19 cellular contexts compared by ENCODE assay signal in the genomic region with DNA sequence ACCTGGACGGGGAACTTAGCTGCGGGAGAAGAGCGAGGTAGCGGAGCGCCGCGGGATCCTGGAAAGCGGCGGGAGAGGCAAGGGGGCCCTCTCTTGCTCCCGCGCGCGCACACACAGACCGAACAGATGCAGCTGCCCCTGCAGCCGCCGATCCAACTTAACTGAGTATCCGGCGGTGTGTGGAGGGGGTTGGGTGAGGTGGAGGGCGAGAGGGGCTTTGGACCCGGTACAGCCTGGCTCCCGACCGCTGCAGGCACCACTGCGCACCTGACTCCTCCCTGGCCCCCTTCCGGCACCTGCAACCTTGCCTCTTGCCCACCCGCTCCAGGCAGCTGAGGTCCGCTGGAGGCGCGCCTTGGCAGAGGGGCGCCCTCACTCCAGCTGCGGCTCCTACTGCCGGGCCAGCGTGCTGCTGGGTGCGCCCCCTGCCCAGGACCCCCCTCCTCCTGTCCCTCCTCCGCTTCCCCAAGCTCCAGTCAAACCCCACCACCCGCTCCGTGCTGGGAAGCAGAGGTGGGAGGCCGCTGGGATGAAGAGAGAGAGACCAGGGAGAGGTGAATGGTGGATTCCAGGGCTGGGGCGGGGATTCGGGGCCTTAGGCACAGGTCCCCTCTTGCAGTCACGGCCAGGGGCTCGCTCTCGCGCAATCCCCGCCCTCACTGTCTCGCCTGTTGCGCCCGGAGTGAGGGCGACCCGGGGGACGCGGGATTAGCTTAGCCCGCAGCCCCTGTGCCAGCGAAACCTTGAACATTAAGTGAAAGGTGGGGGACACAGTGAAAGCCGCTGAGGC. TPM values are rescaled to one million over a fixed set of nuclear protein-coding genes. Genes with fewer than 3 reads are reported as not detected.
DNase-seq lines count a peak whose midpoint lies in the region; TF ChIP-seq lines count a peak whose summit lies in the region.
"Had no signal": no experiment of that assay in that cellular context is flagged by ENCODE, and none has a peak within 500 bp of the region (broad histone marks: within the 10 kb centered on the region; RNA-seq: fewer than 3 reads in every experiment).

No MANE protein-coding gene starts in this region.

- intact Hi-C loops in thyroid gland (cut with DNase I) = no loop called here

- no peak for DNase-seq in NT2/D1 (ENCODE audit: low read depth, low spot score)
- DNase-seq in progenitor cell of endocrine pancreas (ENCODE audit: low spot score, unreplicated experiment) = no peak
- no peak for DNase-seq in NCI-H2081 (lab: John Stamatoyannopoulos, UW)
- DNase-seq in CD8-positive, alpha-beta memory T cell = no peak
- DNase-seq in thyroid gland = no peak
- DNase-seq in AG08396 (ENCODE audit: low spot score) = no peak
- DNase-seq: activated CD4-positive, alpha-beta T cell treated with anti-CD3 and anti-CD28 coated beads for 1 hour; activated naive CD4-positive, alpha-beta T cell; aorta; gastrocnemius medialis; MV-4-11; NCI-H226; T1000 had no signal

- H3K9ac ChIP-seq in NT2/D1 (ENCODE audit: insufficient read length, low read depth) = peak overlapping the region; percentile 61
- H3K9ac ChIP-seq in iPS-20b (ENCODE audit: low read depth, low read length) = no peak overlapping the region

- H3K27ac Mint-ChIP-seq in progenitor cell of endocrine pancreas = no peak overlapping the region
- H3K27ac Mint-ChIP-seq in CD8-positive, alpha-beta memory T cell = no peak overlapping the region

- no peaks in the 10 kb centered on the region; the same call in 1 of the 2 replicates for H3K4me1 ChIP-seq in HEK293 (ENCODE audit: control insufficient read depth, insufficient read depth, low read length)
- H3K4me1 ChIP-seq in NT2/D1 (ENCODE audit: insufficient read depth, insufficient read length) = no peaks in the 10 kb centered on the region
- peaks cover 5% of the 10 kb centered on the region; the same call in 1 of the 2 replicates for H3K4me1 ChIP-seq in iPS-20b (ENCODE audit: insufficient read depth, low read length)
- no peaks in the 10 kb centered on the region for H3K4me1 ChIP-seq in CD8-positive, alpha-beta memory T cell (ENCODE audit: insufficient read depth, low read length)
- no peaks in the 10 kb centered on the region for H3K4me1 ChIP-seq in thyroid gland
- H3K4me1 ChIP-seq: gastrocnemius medialis, SJSA1 had no signal

- H3K4me3 Mint-ChIP-seq in progenitor cell of endocrine pancreas (ENCODE audit: low read depth) = peak overlapping the region; percentile 48
- no peak overlapping the region for H3K4me3 Mint-ChIP-seq in CD8-positive, alpha-beta memory T cell

- peaks cover 4% of the 10 kb centered on the region for H3K36me3 Mint-ChIP-seq in progenitor cell of endocrine pancreas (ENCODE audit: insufficient read depth)
- H3K36me3 Mint-ChIP-seq in CD8-positive, alpha-beta memory T cell = no peaks in the 10 kb centered on the region

- H3K27me3 Mint-ChIP-seq in progenitor cell of endocrine pancreas = peaks cover 76% of the 10 kb centered on the region
- H3K27me3 Mint-ChIP-seq in CD8-positive, alpha-beta memory T cell = peaks cover 45 to 62% of the 10 kb centered on the region in 2 donors

- WGBS in thyroid gland, 2 donors = 1 to 5% methylated on average over 24 to 39 of the region's 54 CpGs

- H3K4me3 ChIP-seq in HEK293 (ENCODE audit: low read depth, low read length) (peak overlapping the region; percentile 13), NT2/D1 (ENCODE audit: insufficient read length, low read depth) (peak overlapping the region; percentile 40), iPS-20b (ENCODE audit: low read length) (peak overlapping the region; percentile 54), thyroid gland (replicated peaks in 1 of 3) (no peak overlapping the region)
- no peak overlapping the region for H3K4me3 ChIP-seq in CD8-positive, alpha-beta memory T cell (ENCODE audit: low read length)
- H3K4me3 ChIP-seq: SJSA1 had no signal

- no peaks in the 10 kb centered on the region for H3K9me3 ChIP-seq in HEK293 (ENCODE audit: control insufficient read depth, insufficient read depth, low read depth, low read length)
- peaks cover 12% of the 10 kb centered on the region; the same call in 1 of the 2 replicates for H3K9me3 ChIP-seq in NT2/D1 (ENCODE audit: insufficient read depth, low read length)
- H3K9me3 ChIP-seq in iPS-20b (ENCODE audit: insufficient read depth, low read depth, low read length) = peaks cover 18% of the 10 kb centered on the region
- H3K9me3 ChIP-seq in CD8-positive, alpha-beta memory T cell (ENCODE audit: low read length) = no peaks in the 10 kb centered on the region
- H3K9me3 ChIP-seq in thyroid gland = no peaks in the 10 kb centered on the region
- H3K9me3 ChIP-seq: gastrocnemius medialis, SJSA1 had no signal

- H3K27ac ChIP-seq in HEK293 (ENCODE audit: extremely low read depth, low read depth, low read length) (no peak overlapping the region), iPS-20b (ENCODE audit: low read length) (no peak overlapping the region), thyroid gland (no peak overlapping the region)
- no peak overlapping the region for H3K27ac ChIP-seq in CD8-positive, alpha-beta memory T cell (ENCODE audit: low read depth, low read length)
- H3K27ac ChIP-seq: epithelial cell of prostate, gastrocnemius medialis, ovary, SJSA1 had no signal

- peaks cover 12% of the 10 kb centered on the region for H3K4me1 Mint-ChIP-seq in progenitor cell of endocrine pancreas (ENCODE audit: low read depth)
- H3K4me1 Mint-ChIP-seq in CD8-positive, alpha-beta memory T cell = peaks cover 0 to 17% (median 7%) of the 10 kb centered on the region in 3 donors

- CTCF ChIA-PET in HEK293 (lab: Yijun Ruan, JAX) = interaction anchor here (0.5 to 0.6 kb wide), 2 partner anchors 87 to 1098 kb away, joined by 4 to 7 read pairs; no protein-coding TSS in a partner anchor
- CTCF ChIA-PET in CD8-positive, alpha-beta memory T cell (lab: Charles Lee) = no interaction called here

- POLR2A ChIA-PET in HEK293 (lab: Yijun Ruan, JAX) = no interaction called here
- POLR2A ChIA-PET in CD8-positive, alpha-beta memory T cell (lab: Charles Lee) = no interaction called here

- TF ChIP-seq POLR2A in thyroid gland (IDR thresholded peaks at IDR 0.05) = no peak

- no peaks in the 10 kb centered on the region for H3K9me3 Mint-ChIP-seq in progenitor cell of endocrine pancreas (ENCODE audit: low read depth)
- H3K9me3 Mint-ChIP-seq in CD8-positive, alpha-beta memory T cell = peaks cover 0 to 10% (median 3%) of the 10 kb centered on the region in 5 donors

- TF ChIP-seq CTCF in HEK293 (tag by site-specific recombination; IDR thresholded peaks at IDR 0.05) (peak; percentile 58), progenitor cell of endocrine pancreas (IDR thresholded peaks at IDR 0.05; ENCODE audit: unreplicated experiment) (no peak), thyroid gland (IDR thresholded peaks at IDR 0.05) (no peak)

- H3K36me3 ChIP-seq in HEK293 (ENCODE audit: control insufficient read depth in 2 of 2, insufficient read depth in 1 of 2, low read length in 2 of 2) = no peaks in the 10 kb centered on the region
- H3K36me3 ChIP-seq in NT2/D1 (ENCODE audit: insufficient read depth, insufficient read length, low read length) = no peaks in the 10 kb centered on the region
- H3K36me3 ChIP-seq in iPS-20b (ENCODE audit: insufficient read depth, low read depth, low read length) = no peaks in the 10 kb centered on the region
- H3K36me3 ChIP-seq in CD8-positive, alpha-beta memory T cell (ENCODE audit: insufficient read depth, low read length) = no peaks in the 10 kb centered on the region
- no peaks in the 10 kb centered on the region for H3K36me3 ChIP-seq in thyroid gland
- H3K36me3 ChIP-seq: gastrocnemius medialis, ovary, SJSA1 had no signal

- H3K27me3 ChIP-seq in NT2/D1 (ENCODE audit: insufficient read depth, insufficient read length) (peaks cover 88% of the 10 kb centered on the region), iPS-20b (ENCODE audit: insufficient read depth, low read length) (peaks cover 94% of the 10 kb centered on the region), thyroid gland (peaks cover 5% of the 10 kb centered on the region)
- H3K27me3 ChIP-seq in CD8-positive, alpha-beta memory T cell (ENCODE audit: insufficient read depth, low read length, poor library complexity, severe bottlenecking) = peaks cover 18% of the 10 kb centered on the region
- H3K27me3 ChIP-seq: ovary had no signal

TF ChIP-seq in HEK293, 187 proteins besides CTCF, POLR2A, EP300 and RAD21 (continues in another document):
- no peak for TF ChIP-seq ZNF670 (tag by site-specific recombination; IDR thresholded peaks at IDR 0.05; ENCODE audit: low read depth)
- 0 out of 2 replicates have a peak, but pooled peaks have one; percentile 24 for TF ChIP-seq ZBTB8A (tag by site-specific recombination; IDR thresholded peaks at IDR 0.05)
- TF ChIP-seq GLIS2 (tag by site-specific recombination; IDR thresholded peaks at IDR 0.05) = peak; percentile 67; the same call in 1 of the 2 replicates
- TF ChIP-seq ZFP37 (tag by site-specific recombination; IDR thresholded peaks at IDR 0.05) = no peak
- peak; percentile 50 for TF ChIP-seq ZBTB20 (tag by site-specific recombination; IDR thresholded peaks at IDR 0.05)
- peak; percentile 53 for TF ChIP-seq SP2 (tag by site-specific recombination; IDR thresholded peaks at IDR 0.05)
- TF ChIP-seq ZNF404 (tag by site-specific recombination; IDR thresholded peaks at IDR 0.05) = no peak

RNA-seq across cellular contexts. Expression of a gene that starts 2.6 kb away (rescaled TPM):
- total RNA-seq in progenitor cell of endocrine pancreas (3.4 and 4.4 TPM in 2 replicates), thyroid gland (10 to 100 TPM in 1 of 4 donors, 1 to 10 TPM in 3; 7.0 to 10.7 (median 7.6) TPM)
- not detected for total RNA-seq in CD8-positive, alpha-beta memory T cell
- polyA plus RNA-seq in CD8-positive, alpha-beta memory T cell = not detected
- total RNA-seq: mononuclear cell, SJSA1 had no signal

Comparison
In these comparisons a context has a peak if more than half of its experiments do, and no peak if none do; other contexts are left out.
1. H3K4me3 ChIP-seq: peak in HEK293 (single experiment), NT2/D1 (single experiment) and iPS-20b (single experiment); none in CD8-positive, alpha-beta memory T cell (single experiment) and thyroid gland (0 of 3).